ENCODE assay signal across 1 cellular context in the genomic region with DNA sequence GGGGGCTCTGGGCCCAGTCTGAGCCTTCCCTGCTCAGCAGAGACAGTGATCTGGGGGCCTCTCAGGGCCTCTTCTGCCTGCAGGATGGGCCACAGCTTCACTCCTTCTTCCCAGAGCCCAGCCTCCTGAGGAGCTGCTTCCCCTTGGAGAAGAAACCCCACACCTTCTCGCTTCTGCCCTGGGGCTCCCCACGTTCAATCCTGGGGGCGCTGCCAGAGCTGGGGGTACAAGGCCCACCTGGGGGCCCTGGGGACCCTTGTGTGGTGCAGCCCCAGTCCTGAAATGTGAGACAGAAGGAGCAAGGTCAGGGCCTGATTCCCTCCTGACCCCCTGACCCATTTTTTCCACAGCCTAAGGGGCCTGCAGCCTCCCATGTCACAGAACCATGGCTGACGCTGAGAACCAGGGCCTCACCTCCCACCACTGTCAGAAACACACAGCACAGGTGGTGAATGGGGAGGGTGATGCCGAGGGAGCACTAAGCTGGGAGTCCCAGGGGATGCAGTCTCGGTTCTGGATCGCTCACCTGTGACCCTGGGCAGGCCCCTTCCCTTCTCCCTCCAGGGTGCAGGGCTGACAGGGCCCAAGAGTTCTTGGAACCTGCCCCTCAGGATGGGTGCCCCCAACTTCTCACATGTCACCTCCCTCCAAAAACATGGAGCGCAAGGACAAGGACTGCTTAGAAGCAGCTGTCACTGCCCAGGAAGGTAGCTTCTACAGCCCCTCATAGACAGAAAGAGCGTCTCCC.
TF ChIP-seq lines count a peak whose summit lies in the region.

No MANE protein-coding gene starts in this region.

TF ChIP-seq in H1, 55 proteins besides CTCF, POLR2A, EP300 and RAD21:
- TF ChIP-seq SIX5 (IDR thresholded peaks at IDR 0.05; ENCODE audit: low read depth, low read length) = no peak
- no peak for TF ChIP-seq CBX5 (IDR thresholded peaks at IDR 0.05; ENCODE audit: low read depth, low read length)
- no peak for TF ChIP-seq BCL11A (IDR thresholded peaks at IDR 0.05; ENCODE audit: low read depth in 2 of 2, low read length in 2 of 2)
- TF ChIP-seq GABPA (IDR thresholded peaks at IDR 0.05; ENCODE audit: borderline replicate concordance, insufficient read depth, low read length) = no peak
- no peak for TF ChIP-seq SUZ12 (IDR thresholded peaks at IDR 0.05; ENCODE audit: low read length)
- TF ChIP-seq, protein P1, sequence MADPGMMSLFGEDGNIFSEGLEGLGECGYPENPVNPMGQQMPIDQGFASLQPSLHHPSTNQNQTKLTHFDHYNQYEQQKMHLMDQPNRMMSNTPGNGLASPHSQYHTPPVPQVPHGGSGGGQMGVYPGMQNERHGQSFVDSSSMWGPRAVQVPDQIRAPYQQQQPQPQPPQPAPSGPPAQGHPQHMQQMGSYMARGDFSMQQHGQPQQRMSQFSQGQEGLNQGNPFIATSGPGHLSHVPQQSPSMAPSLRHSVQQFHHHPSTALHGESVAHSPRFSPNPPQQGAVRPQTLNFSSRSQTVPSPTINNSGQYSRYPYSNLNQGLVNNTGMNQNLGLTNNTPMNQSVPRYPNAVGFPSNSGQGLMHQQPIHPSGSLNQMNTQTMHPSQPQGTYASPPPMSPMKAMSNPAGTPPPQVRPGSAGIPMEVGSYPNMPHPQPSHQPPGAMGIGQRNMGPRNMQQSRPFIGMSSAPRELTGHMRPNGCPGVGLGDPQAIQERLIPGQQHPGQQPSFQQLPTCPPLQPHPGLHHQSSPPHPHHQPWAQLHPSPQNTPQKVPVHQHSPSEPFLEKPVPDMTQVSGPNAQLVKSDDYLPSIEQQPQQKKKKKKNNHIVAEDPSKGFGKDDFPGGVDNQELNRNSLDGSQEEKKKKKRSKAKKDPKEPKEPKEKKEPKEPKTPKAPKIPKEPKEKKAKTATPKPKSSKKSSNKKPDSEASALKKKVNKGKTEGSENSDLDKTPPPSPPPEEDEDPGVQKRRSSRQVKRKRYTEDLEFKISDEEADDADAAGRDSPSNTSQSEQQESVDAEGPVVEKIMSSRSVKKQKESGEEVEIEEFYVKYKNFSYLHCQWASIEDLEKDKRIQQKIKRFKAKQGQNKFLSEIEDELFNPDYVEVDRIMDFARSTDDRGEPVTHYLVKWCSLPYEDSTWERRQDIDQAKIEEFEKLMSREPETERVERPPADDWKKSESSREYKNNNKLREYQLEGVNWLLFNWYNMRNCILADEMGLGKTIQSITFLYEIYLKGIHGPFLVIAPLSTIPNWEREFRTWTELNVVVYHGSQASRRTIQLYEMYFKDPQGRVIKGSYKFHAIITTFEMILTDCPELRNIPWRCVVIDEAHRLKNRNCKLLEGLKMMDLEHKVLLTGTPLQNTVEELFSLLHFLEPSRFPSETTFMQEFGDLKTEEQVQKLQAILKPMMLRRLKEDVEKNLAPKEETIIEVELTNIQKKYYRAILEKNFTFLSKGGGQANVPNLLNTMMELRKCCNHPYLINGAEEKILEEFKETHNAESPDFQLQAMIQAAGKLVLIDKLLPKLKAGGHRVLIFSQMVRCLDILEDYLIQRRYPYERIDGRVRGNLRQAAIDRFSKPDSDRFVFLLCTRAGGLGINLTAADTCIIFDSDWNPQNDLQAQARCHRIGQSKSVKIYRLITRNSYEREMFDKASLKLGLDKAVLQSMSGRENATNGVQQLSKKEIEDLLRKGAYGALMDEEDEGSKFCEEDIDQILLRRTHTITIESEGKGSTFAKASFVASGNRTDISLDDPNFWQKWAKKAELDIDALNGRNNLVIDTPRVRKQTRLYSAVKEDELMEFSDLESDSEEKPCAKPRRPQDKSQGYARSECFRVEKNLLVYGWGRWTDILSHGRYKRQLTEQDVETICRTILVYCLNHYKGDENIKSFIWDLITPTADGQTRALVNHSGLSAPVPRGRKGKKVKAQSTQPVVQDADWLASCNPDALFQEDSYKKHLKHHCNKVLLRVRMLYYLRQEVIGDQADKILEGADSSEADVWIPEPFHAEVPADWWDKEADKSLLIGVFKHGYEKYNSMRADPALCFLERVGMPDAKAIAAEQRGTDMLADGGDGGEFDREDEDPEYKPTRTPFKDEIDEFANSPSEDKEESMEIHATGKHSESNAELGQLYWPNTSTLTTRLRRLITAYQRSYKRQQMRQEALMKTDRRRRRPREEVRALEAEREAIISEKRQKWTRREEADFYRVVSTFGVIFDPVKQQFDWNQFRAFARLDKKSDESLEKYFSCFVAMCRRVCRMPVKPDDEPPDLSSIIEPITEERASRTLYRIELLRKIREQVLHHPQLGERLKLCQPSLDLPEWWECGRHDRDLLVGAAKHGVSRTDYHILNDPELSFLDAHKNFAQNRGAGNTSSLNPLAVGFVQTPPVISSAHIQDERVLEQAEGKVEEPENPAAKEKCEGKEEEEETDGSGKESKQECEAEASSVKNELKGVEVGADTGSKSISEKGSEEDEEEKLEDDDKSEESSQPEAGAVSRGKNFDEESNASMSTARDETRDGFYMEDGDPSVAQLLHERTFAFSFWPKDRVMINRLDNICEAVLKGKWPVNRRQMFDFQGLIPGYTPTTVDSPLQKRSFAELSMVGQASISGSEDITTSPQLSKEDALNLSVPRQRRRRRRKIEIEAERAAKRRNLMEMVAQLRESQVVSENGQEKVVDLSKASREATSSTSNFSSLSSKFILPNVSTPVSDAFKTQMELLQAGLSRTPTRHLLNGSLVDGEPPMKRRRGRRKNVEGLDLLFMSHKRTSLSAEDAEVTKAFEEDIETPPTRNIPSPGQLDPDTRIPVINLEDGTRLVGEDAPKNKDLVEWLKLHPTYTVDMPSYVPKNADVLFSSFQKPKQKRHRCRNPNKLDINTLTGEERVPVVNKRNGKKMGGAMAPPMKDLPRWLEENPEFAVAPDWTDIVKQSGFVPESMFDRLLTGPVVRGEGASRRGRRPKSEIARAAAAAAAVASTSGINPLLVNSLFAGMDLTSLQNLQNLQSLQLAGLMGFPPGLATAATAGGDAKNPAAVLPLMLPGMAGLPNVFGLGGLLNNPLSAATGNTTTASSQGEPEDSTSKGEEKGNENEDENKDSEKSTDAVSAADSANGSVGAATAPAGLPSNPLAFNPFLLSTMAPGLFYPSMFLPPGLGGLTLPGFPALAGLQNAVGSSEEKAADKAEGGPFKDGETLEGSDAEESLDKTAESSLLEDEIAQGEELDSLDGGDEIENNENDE (IDR thresholded peaks at IDR 0.05; ENCODE audit: insufficient replicate concordance, low read length) = no peak
- no peak for TF ChIP-seq NRF1 (IDR thresholded peaks at IDR 0.05; ENCODE audit: low read depth, low read length)
TF ChIP-seq in H1: peak in this region for 0.
